8 cellular contexts compared by ENCODE assay signal in genomic region chr17:29613371-29613837, GRCh38. TPM values are rescaled to one million over a fixed set of nuclear protein-coding genes. Genes with fewer than 3 reads are reported as not detected.
DNase-seq lines count a peak whose midpoint lies in the region; ATAC-seq lines count a peak whose summit lies in the region.

No MANE protein-coding gene starts in this region.

- CTCF ChIA-PET in activated CD4-positive, alpha-beta T cell treated with anti-CD3 and anti-CD28 coated beads for 36 hours (lab: Charles Lee): interaction anchor here (0.6 to 3.8 kb wide), 19 partner anchors 11 to 269 kb away, joined by 3 to 26 read pairs (median 4); partner anchors contain the start of gene ANKRD13B

- peaks cover 2% of the 10 kb centered on the region for H3K36me3 Mint-ChIP-seq in activated CD4-positive, alpha-beta T cell treated with anti-CD3 and anti-CD28 coated beads for 36 hours (ENCODE audit: low read depth)

- POLR2A ChIA-PET in activated CD4-positive, alpha-beta T cell treated with anti-CD3 and anti-CD28 coated beads for 36 hours (lab: Charles Lee): interaction anchor here (0.9 to 1.3 kb wide), 2 partner anchors 21 to 148 kb away, joined by 3 read pairs; no protein-coding TSS in a partner anchor

- peak overlapping the region; percentile 40 for H3K4me3 Mint-ChIP-seq in activated CD4-positive, alpha-beta T cell treated with anti-CD3 and anti-CD28 coated beads for 36 hours

- no peak overlapping the region for H3K27ac Mint-ChIP-seq in activated CD4-positive, alpha-beta T cell treated with anti-CD3 and anti-CD28 coated beads for 36 hours

- ATAC-seq in GM21360 (IDR thresholded peaks at IDR 0.05; ENCODE audit: unreplicated experiment) (peak; percentile 33), left colon (peak; percentile 65), GM21723 (IDR thresholded peaks at IDR 0.05; ENCODE audit: unreplicated experiment) (no peak), GM18870 (IDR thresholded peaks at IDR 0.05; ENCODE audit: unreplicated experiment) (no peak)
- ATAC-seq in activated CD4-positive, alpha-beta T cell treated with anti-CD3 and anti-CD28 coated beads for 36 hours: peak; percentile 48

- peak overlapping the region; percentile 91 for H3K27ac ChIP-seq in cingulate gyrus (ENCODE audit: low read depth, low read length)

- H3K27me3 Mint-ChIP-seq in activated CD4-positive, alpha-beta T cell treated with anti-CD3 and anti-CD28 coated beads for 36 hours: peaks cover 2% of the 10 kb centered on the region

- DNase-seq in activated CD4-positive, alpha-beta T cell treated with anti-CD3 and anti-CD28 coated beads for 36 hours: peak; percentile 98
- DNase-seq in left colon (peak; percentile 92 to 96), NCI-H1436 (lab: John Stamatoyannopoulos, UW) (no peak)
- DNase-seq in stimulated activated CD4-positive, alpha-beta T cell treated with anti-CD3 and anti-CD28 coated beads, Interleukin-15, amount 100 ng/mL, for 48 hours (ENCODE audit: low read depth in 2 of 2): peak; percentile 91 to 96

- intact Hi-C loops in activated CD4-positive, alpha-beta T cell treated with anti-CD3 and anti-CD28 coated beads for 36 hours (cut with DNase I, micrococcal nuclease): loop anchor here (1.0 to 10.0 kb wide), 3 partner anchors 33 to 889 kb away; partner anchors contain the start of genes NEK8 (in 1 of the 2), TLCD1 (in 1 of the 2) and TP53I13 (in 1 of the 2)
- intact Hi-C loops in left colon (cut with DNase I, micrococcal nuclease): no loop called here

- H3K9me3 Mint-ChIP-seq in activated CD4-positive, alpha-beta T cell treated with anti-CD3 and anti-CD28 coated beads for 36 hours (ENCODE audit: low read depth): no peaks in the 10 kb centered on the region

- peaks cover 41% of the 10 kb centered on the region for H3K4me1 Mint-ChIP-seq in activated CD4-positive, alpha-beta T cell treated with anti-CD3 and anti-CD28 coated beads for 36 hours

RNA-seq across cellular contexts. Expression of gene CORO6, which starts 9.3 kb away (rescaled TPM):
- total RNA-seq in activated CD4-positive, alpha-beta T cell treated with anti-CD3 and anti-CD28 coated beads for 36 hours: 10 to 100 TPM; 13.9 to 14.2 TPM
- 1 to 10 TPM; 2.9 to 4.4 TPM for total RNA-seq in left colon

RNA-seq across cellular contexts. Expression of gene ANKRD13B, which starts 20.5 kb away (rescaled TPM):
- total RNA-seq in activated CD4-positive, alpha-beta T cell treated with anti-CD3 and anti-CD28 coated beads for 36 hours: 10 to 100 TPM; 17.3 to 20.2 TPM
- 1 to 10 TPM; 3.8 to 4.1 TPM for total RNA-seq in left colon

RNA-seq across cellular contexts. Expression of gene GIT1, which starts 24.0 kb away (rescaled TPM):
- 10 to 100 TPM; 60.5 to 74.1 TPM for total RNA-seq in activated CD4-positive, alpha-beta T cell treated with anti-CD3 and anti-CD28 coated beads for 36 hours
- 10 to 100 TPM; 30.8 to 33.2 TPM for total RNA-seq in left colon

RNA-seq across cellular contexts. Expression of gene TP53I13, which starts 44.9 kb away (rescaled TPM):
- total RNA-seq in activated CD4-positive, alpha-beta T cell treated with anti-CD3 and anti-CD28 coated beads for 36 hours: 10 to 100 TPM; 37.7 to 41.5 TPM
- 10 to 100 TPM; 58.3 to 62.7 TPM for total RNA-seq in left colon

RNA-seq across cellular contexts. Expression of gene ABHD15, which starts 46.6 kb away (rescaled TPM):
- 1 to 10 TPM; 7.2 to 8.6 TPM for total RNA-seq in activated CD4-positive, alpha-beta T cell treated with anti-CD3 and anti-CD28 coated beads for 36 hours
- total RNA-seq in left colon: 10 to 100 TPM; 19.5 to 24.0 TPM

Comparison
In these comparisons a context has a peak if more than half of its experiments do, and no peak if none do; other contexts are left out.
1. ATAC-seq: peak in GM21360 (single experiment), activated CD4-positive, alpha-beta T cell treated with anti-CD3 and anti-CD28 coated beads for 36 hours (single experiment) and left colon (single experiment); none in GM21723 (single experiment) and GM18870 (single experiment).
2. intact Hi-C loops: an anchor here in activated CD4-positive, alpha-beta T cell treated with anti-CD3 and anti-CD28 coated beads for 36 hours (1.0 to 10.0 kb wide); none called in left colon.